1 cellular context compared by ENCODE assay signal in the genomic region with DNA sequence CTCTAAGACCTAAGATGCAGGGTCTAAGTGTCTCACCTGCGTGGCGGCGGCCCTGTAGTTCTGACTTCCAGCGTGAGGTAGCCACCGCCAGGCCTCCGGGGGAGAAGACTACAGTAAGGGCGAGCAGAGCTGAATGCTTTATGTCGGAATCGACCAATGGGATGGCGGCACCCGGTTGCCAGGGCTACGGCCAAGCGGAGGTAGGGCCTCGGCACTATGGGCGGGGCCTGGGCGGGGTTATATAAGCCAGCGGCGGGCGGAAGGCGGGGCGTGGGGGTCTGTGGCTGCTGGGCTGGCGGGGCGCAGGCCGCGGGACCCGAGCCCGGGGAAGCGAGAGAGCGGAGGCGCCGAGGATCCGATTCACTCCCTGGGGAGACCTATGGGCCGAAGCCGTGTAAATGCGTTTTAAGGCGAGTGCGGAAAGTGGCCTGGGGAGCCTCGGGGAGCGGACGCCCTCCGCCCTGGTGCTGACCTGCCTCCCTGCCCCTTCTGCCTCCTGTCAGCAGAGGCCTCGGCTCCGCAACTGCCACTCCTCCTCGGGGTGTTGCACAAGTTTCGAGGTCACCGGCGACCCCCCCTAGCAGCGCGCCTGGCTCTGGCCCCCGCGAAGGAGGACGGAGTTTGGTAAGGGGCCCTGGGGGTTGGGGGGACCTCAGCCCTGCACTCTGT.
TF ChIP-seq lines count a peak whose summit lies in the region.

A gene (plus strand): TSS at position 269 of the 669 bp plus-strand sequence. CDS start 1,097 bp downstream, outside the sequence.

TF ChIP-seq in K562, 482 proteins besides CTCF, POLR2A, EP300 and RAD21 (continued from another document and continues in another):
- TF ChIP-seq, protein P1, sequence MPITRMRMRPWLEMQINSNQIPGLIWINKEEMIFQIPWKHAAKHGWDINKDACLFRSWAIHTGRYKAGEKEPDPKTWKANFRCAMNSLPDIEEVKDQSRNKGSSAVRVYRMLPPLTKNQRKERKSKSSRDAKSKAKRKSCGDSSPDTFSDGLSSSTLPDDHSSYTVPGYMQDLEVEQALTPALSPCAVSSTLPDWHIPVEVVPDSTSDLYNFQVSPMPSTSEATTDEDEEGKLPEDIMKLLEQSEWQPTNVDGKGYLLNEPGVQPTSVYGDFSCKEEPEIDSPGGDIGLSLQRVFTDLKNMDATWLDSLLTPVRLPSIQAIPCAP (CRISPR knock-in tag; IDR thresholded peaks at IDR 0.05; ENCODE audit: borderline replicate concordance), result no peak
- TF ChIP-seq, protein P2, sequence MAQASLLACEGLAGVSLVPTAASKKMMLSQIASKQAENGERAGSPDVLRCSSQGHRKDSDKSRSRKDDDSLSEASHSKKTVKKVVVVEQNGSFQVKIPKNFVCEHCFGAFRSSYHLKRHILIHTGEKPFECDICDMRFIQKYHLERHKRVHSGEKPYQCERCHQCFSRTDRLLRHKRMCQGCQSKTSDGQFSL (CRISPR knock-in tag; IDR thresholded peaks at IDR 0.05), result no peak
- TF ChIP-seq, protein P2 (tag; IDR thresholded peaks at IDR 0.05), result no peak
- TF ChIP-seq, protein P3, sequence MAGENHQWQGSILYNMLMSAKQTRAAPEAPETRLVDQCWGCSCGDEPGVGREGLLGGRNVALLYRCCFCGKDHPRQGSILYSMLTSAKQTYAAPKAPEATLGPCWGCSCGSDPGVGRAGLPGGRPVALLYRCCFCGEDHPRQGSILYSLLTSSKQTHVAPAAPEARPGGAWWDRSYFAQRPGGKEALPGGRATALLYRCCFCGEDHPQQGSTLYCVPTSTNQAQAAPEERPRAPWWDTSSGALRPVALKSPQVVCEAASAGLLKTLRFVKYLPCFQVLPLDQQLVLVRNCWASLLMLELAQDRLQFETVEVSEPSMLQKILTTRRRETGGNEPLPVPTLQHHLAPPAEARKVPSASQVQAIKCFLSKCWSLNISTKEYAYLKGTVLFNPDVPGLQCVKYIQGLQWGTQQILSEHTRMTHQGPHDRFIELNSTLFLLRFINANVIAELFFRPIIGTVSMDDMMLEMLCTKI (IDR thresholded peaks at IDR 0.05; ENCODE audit: partially characterized antibody), result no peak
- TF ChIP-seq CCAR2 (IDR thresholded peaks at IDR 0.05; ENCODE audit: low read depth, low read length) (no peak), ZFP1 (CRISPR knock-in tag; IDR thresholded peaks at IDR 0.05) (no peak), L3MBTL2 (IDR thresholded peaks at IDR 0.05) (no peak), ZNF586 (CRISPR knock-in tag; conservative IDR thresholded peaks at IDR 0.05) (no peak), ZNF224 (CRISPR knock-in tag; IDR thresholded peaks at IDR 0.05) (no peak), ESRRA (IDR thresholded peaks at IDR 0.05; ENCODE audit: borderline replicate concordance, low read depth) (no peak), COPS2 (conservative IDR thresholded peaks at IDR 0.05) (no peak), FOXM1 (IDR thresholded peaks at IDR 0.05; ENCODE audit: low read depth) (no peak), FOXM1 (CRISPR knock-in tag; IDR thresholded peaks at IDR 0.05; ENCODE audit: low read depth) (no peak), KDM2B (CRISPR knock-in tag; IDR thresholded peaks at IDR 0.05) (no peak), PCBP1 (IDR thresholded peaks at IDR 0.05; ENCODE audit: low read depth, low read length, poor library complexity, severe bottlenecking) (peak; percentile 82), ELF4 (CRISPR knock-in tag; IDR thresholded peaks at IDR 0.05) (no peak), NBN (IDR thresholded peaks at IDR 0.05; ENCODE audit: low read depth) (no peak), SOX6 (IDR thresholded peaks at IDR 0.05) (no peak), ZC3H11A (IDR thresholded peaks at IDR 0.05; ENCODE audit: low read depth, low read length) (no peak), FOXA1 (IDR thresholded peaks at IDR 0.05; ENCODE audit: borderline replicate concordance) (no peak), BCOR (IDR thresholded peaks at IDR 0.05) (no peak), CBX3 (IDR thresholded peaks at IDR 0.05; ENCODE audit: borderline replicate concordance in 1 of 2, low read length in 2 of 2) (no peak), HDAC3 (IDR thresholded peaks at IDR 0.05; ENCODE audit: borderline replicate concordance, partially characterized antibody) (no peak), GABPB2 (CRISPR knock-in tag; conservative IDR thresholded peaks at IDR 0.05) (no peak), BMI1 (IDR thresholded peaks at IDR 0.05; ENCODE audit: low read length) (peak; percentile 91), ELF1 (tag; IDR thresholded peaks at IDR 0.05) (no peak), ZNF175 (CRISPR knock-in tag; IDR thresholded peaks at IDR 0.05; ENCODE audit: low read depth) (no peak), SRSF3 (IDR thresholded peaks at IDR 0.05; ENCODE audit: insufficient read depth, low read length) (no peak), KLF1 (tag; IDR thresholded peaks at IDR 0.05) (no peak)
- TF ChIP-seq, protein P4, sequence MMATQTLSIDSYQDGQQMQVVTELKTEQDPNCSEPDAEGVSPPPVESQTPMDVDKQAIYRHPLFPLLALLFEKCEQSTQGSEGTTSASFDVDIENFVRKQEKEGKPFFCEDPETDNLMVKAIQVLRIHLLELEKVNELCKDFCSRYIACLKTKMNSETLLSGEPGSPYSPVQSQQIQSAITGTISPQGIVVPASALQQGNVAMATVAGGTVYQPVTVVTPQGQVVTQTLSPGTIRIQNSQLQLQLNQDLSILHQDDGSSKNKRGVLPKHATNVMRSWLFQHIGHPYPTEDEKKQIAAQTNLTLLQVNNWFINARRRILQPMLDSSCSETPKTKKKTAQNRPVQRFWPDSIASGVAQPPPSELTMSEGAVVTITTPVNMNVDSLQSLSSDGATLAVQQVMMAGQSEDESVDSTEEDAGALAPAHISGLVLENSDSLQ (IDR thresholded peaks at IDR 0.05), result peak; percentile 66
- TF ChIP-seq, protein P5, sequence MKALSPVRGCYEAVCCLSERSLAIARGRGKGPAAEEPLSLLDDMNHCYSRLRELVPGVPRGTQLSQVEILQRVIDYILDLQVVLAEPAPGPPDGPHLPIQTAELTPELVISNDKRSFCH (CRISPR knock-in tag; IDR thresholded peaks at IDR 0.05), result no peak
- TF ChIP-seq, protein P5 (tag; IDR thresholded peaks at IDR 0.05), result no peak
- TF ChIP-seq, protein P6, sequence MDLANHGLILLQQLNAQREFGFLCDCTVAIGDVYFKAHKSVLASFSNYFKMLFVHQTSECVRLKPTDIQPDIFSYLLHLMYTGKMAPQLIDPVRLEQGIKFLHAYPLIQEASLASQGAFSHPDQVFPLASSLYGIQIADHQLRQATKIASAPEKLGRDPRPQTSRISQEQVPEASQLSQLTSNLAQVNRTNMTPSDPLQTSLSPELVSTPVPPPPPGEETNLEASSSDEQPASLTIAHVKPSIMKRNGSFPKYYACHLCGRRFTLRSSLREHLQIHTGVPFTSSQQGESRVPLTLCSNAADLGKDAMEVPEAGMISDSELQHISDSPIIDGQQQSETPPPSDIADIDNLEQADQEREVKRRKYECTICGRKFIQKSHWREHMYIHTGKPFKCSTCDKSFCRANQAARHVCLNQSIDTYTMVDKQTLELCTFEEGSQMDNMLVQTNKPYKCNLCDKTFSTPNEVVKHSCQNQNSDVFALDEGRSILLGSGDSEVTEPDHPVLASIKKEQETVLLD (IDR thresholded peaks at IDR 0.05), result peak; percentile 59
- TF ChIP-seq, protein P7, sequence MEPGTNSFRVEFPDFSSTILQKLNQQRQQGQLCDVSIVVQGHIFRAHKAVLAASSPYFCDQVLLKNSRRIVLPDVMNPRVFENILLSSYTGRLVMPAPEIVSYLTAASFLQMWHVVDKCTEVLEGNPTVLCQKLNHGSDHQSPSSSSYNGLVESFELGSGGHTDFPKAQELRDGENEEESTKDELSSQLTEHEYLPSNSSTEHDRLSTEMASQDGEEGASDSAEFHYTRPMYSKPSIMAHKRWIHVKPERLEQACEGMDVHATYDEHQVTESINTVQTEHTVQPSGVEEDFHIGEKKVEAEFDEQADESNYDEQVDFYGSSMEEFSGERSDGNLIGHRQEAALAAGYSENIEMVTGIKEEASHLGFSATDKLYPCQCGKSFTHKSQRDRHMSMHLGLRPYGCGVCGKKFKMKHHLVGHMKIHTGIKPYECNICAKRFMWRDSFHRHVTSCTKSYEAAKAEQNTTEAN (CRISPR knock-in tag; IDR thresholded peaks at IDR 0.05), result no peak
- TF ChIP-seq, protein P8, sequence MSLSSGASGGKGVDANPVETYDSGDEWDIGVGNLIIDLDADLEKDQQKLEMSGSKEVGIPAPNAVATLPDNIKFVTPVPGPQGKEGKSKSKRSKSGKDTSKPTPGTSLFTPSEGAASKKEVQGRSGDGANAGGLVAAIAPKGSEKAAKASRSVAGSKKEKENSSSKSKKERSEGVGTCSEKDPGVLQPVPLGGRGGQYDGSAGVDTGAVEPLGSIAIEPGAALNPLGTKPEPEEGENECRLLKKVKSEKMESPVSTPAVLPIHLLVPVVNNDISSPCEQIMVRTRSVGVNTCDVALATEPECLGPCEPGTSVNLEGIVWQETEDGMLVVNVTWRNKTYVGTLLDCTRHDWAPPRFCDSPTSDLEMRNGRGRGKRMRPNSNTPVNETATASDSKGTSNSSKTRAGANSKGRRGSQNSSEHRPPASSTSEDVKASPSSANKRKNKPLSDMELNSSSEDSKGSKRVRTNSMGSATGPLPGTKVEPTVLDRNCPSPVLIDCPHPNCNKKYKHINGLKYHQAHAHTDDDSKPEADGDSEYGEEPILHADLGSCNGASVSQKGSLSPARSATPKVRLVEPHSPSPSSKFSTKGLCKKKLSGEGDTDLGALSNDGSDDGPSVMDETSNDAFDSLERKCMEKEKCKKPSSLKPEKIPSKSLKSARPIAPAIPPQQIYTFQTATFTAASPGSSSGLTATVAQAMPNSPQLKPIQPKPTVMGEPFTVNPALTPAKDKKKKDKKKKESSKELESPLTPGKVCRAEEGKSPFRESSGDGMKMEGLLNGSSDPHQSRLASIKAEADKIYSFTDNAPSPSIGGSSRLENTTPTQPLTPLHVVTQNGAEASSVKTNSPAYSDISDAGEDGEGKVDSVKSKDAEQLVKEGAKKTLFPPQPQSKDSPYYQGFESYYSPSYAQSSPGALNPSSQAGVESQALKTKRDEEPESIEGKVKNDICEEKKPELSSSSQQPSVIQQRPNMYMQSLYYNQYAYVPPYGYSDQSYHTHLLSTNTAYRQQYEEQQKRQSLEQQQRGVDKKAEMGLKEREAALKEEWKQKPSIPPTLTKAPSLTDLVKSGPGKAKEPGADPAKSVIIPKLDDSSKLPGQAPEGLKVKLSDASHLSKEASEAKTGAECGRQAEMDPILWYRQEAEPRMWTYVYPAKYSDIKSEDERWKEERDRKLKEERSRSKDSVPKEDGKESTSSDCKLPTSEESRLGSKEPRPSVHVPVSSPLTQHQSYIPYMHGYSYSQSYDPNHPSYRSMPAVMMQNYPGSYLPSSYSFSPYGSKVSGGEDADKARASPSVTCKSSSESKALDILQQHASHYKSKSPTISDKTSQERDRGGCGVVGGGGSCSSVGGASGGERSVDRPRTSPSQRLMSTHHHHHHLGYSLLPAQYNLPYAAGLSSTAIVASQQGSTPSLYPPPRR (CRISPR knock-in tag; IDR thresholded peaks at IDR 0.05; ENCODE audit: borderline replicate concordance), result no peak
- TF ChIP-seq, protein P9, sequence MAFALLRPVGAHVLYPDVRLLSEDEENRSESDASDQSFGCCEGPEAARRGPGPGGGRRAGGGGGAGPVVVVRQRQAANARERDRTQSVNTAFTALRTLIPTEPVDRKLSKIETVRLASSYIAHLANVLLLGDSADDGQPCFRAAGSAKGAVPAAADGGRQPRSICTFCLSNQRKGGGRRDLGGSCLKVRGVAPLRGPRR (CRISPR knock-in tag; IDR thresholded peaks at IDR 0.05), result no peak
- TF ChIP-seq, protein P10, sequence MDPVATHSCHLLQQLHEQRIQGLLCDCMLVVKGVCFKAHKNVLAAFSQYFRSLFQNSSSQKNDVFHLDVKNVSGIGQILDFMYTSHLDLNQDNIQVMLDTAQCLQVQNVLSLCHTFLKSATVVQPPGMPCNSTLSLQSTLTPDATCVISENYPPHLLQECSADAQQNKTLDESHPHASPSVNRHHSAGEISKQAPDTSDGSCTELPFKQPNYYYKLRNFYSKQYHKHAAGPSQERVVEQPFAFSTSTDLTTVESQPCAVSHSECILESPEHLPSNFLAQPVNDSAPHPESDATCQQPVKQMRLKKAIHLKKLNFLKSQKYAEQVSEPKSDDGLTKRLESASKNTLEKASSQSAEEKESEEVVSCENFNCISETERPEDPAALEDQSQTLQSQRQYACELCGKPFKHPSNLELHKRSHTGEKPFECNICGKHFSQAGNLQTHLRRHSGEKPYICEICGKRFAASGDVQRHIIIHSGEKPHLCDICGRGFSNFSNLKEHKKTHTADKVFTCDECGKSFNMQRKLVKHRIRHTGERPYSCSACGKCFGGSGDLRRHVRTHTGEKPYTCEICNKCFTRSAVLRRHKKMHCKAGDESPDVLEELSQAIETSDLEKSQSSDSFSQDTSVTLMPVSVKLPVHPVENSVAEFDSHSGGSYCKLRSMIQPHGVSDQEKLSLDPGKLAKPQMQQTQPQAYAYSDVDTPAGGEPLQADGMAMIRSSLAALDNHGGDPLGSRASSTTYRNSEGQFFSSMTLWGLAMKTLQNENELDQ (CRISPR knock-in tag; IDR thresholded peaks at IDR 0.05; ENCODE audit: borderline replicate concordance), result no peak
- TF ChIP-seq, protein P11, sequence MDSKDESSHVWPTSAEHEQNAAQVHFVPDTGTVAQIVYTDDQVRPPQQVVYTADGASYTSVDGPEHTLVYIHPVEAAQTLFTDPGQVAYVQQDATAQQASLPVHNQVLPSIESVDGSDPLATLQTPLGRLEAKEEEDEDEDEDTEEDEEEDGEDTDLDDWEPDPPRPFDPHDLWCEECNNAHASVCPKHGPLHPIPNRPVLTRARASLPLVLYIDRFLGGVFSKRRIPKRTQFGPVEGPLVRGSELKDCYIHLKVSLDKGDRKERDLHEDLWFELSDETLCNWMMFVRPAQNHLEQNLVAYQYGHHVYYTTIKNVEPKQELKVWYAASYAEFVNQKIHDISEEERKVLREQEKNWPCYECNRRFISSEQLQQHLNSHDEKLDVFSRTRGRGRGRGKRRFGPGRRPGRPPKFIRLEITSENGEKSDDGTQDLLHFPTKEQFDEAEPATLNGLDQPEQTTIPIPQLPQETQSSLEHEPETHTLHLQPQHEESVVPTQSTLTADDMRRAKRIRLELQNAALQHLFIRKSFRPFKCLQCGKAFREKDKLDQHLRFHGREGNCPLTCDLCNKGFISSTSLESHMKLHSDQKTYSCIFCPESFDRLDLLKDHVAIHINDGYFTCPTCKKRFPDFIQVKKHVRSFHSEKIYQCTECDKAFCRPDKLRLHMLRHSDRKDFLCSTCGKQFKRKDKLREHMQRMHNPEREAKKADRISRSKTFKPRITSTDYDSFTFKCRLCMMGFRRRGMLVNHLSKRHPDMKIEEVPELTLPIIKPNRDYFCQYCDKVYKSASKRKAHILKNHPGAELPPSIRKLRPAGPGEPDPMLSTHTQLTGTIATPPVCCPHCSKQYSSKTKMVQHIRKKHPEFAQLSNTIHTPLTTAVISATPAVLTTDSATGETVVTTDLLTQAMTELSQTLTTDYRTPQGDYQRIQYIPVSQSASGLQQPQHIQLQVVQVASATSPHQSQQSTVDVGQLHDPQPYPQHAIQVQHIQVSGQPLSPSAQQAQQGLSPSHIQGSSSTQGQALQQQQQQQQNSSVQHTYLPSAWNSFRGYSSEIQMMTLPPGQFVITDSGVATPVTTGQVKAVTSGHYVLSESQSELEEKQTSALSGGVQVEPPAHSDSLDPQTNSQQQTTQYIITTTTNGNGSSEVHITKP (IDR thresholded peaks at IDR 0.05; ENCODE audit: partially characterized antibody), result no peak
